16 cellular contexts compared by ENCODE assay signal in genomic region chr3:94522488-94522887, GRCh38.
A peak's percentile ranks its signal among the peaks of the same experiment; 100 is the strongest.
DNase-seq lines count a peak whose midpoint lies in the region; ATAC-seq, FAIRE-seq and TF ChIP-seq lines count a peak whose summit lies in the region.
"Had no signal": no experiment of that assay in that cellular context is flagged by ENCODE, and none has a peak within 500 bp of the region (broad histone marks: within the 10 kb centered on the region; RNA-seq: fewer than 3 reads in every experiment).

No MANE protein-coding gene starts in this region.

- no peaks in the 10 kb centered on the region for H3K9me3 Mint-ChIP-seq in H9
- H3K9me3 Mint-ChIP-seq in activated CD8-positive, alpha-beta memory T cell treated with anti-CD3 and anti-CD28 coated beads, Interleukin-2, amount 10 ng/mL, durations not matched to agents 7 days and 5 days (ENCODE audit: low read depth), result peaks cover 2% of the 10 kb centered on the region
- H3K9me3 Mint-ChIP-seq in activated T-helper 2 cell treated with anti-CD3 and anti-CD28 coated beads, Interferon-gamma antibody, Interleukin-2, Interleukin-4, amounts not matched to agents 10 μg/mL and 5 μg/mL and 100 μg/mL, durations not matched to agents 14 hours and 24 hours and 36 hours, result peaks cover 3% of the 10 kb centered on the region

- H3K27ac Mint-ChIP-seq in H9, result no peak overlapping the region
- H3K27ac Mint-ChIP-seq in activated CD8-positive, alpha-beta memory T cell treated with anti-CD3 and anti-CD28 coated beads, Interleukin-2, amount 10 ng/mL, durations not matched to agents 7 days and 5 days, result no peak overlapping the region
- no peak overlapping the region for H3K27ac Mint-ChIP-seq in activated T-helper 2 cell treated with anti-CD3 and anti-CD28 coated beads, Interferon-gamma antibody, Interleukin-2, Interleukin-4, amounts not matched to agents 10 μg/mL and 5 μg/mL and 100 μg/mL, durations not matched to agents 14 hours and 24 hours and 36 hours

- no peak overlapping the region for H3K27ac ChIP-seq in H9 (ENCODE audit: insufficient read length, low read depth, low read length)
- H3K27ac ChIP-seq: thyroid gland had no signal

- no peaks in the 10 kb centered on the region for H3K27me3 ChIP-seq in H9 (ENCODE audit: insufficient read depth, low read length)
- H3K27me3 ChIP-seq: thyroid gland had no signal

- no peak overlapping the region for H4K91ac ChIP-seq in H9 (ENCODE audit: insufficient read length, low read depth, low read length)

- intact Hi-C loops in left cardiac atrium (cut with DNase I), result no loop called here
- intact Hi-C loops in activated T-helper 2 cell treated with anti-CD3 and anti-CD28 coated beads, Interferon-gamma antibody, Interleukin-2, Interleukin-4, amounts not matched to agents 10 μg/mL and 5 μg/mL and 100 μg/mL, durations not matched to agents 14 hours and 24 hours and 36 hours (cut with micrococcal nuclease), result no loop called here

- no peaks in the 10 kb centered on the region for H3K27me3 Mint-ChIP-seq in H9 (ENCODE audit: low read depth)
- no peaks in the 10 kb centered on the region for H3K27me3 Mint-ChIP-seq in activated CD8-positive, alpha-beta memory T cell treated with anti-CD3 and anti-CD28 coated beads, Interleukin-2, amount 10 ng/mL, durations not matched to agents 7 days and 5 days
- H3K27me3 Mint-ChIP-seq in activated T-helper 2 cell treated with anti-CD3 and anti-CD28 coated beads, Interferon-gamma antibody, Interleukin-2, Interleukin-4, amounts not matched to agents 10 μg/mL and 5 μg/mL and 100 μg/mL, durations not matched to agents 14 hours and 24 hours and 36 hours (ENCODE audit: low read depth), result no peaks in the 10 kb centered on the region

- no peaks in the 10 kb centered on the region for H3K23me2 ChIP-seq in H9 (ENCODE audit: insufficient read length, low read depth, low read length, poor library complexity, severe bottlenecking)

- no peaks in the 10 kb centered on the region for H3K36me3 Mint-ChIP-seq in H9 (ENCODE audit: insufficient read depth in 1 of 3, low read depth in 3 of 3)
- no peaks in the 10 kb centered on the region for H3K36me3 Mint-ChIP-seq in activated CD8-positive, alpha-beta memory T cell treated with anti-CD3 and anti-CD28 coated beads, Interleukin-2, amount 10 ng/mL, durations not matched to agents 7 days and 5 days
- H3K36me3 Mint-ChIP-seq in activated T-helper 2 cell treated with anti-CD3 and anti-CD28 coated beads, Interferon-gamma antibody, Interleukin-2, Interleukin-4, amounts not matched to agents 10 μg/mL and 5 μg/mL and 100 μg/mL, durations not matched to agents 14 hours and 24 hours and 36 hours (ENCODE audit: low read depth), result no peaks in the 10 kb centered on the region

- H3K14ac ChIP-seq in H9 (ENCODE audit: insufficient read depth, low read length), result no peak overlapping the region

- H3K4me1 ChIP-seq in H9 (ENCODE audit: insufficient read depth, low read length), result no peaks in the 10 kb centered on the region
- H3K4me1 ChIP-seq: thyroid gland had no signal

- H2AFZ ChIP-seq in H9 (ENCODE audit: low read length), result no peak overlapping the region

- H2BK120ac ChIP-seq in H9 (ENCODE audit: low read depth, low read length, poor library complexity, severe bottlenecking), result no peak overlapping the region

- no peak overlapping the region for H3K56ac ChIP-seq in H9 (ENCODE audit: insufficient read length, low read depth, low read length)

- in situ Hi-C loops in astrocyte of the cerebellum (cut with HindIII; ENCODE audit: low sequenced_read_pairs), result no loop called here

- no peak overlapping the region for H2BK12ac ChIP-seq in H9 (ENCODE audit: insufficient read length, low read depth, low read length)

- H3K4me1 Mint-ChIP-seq in H9, result peaks cover 25 to 26% of the 10 kb centered on the region in 2 experiments
- no peaks in the 10 kb centered on the region for H3K4me1 Mint-ChIP-seq in activated CD8-positive, alpha-beta memory T cell treated with anti-CD3 and anti-CD28 coated beads, Interleukin-2, amount 10 ng/mL, durations not matched to agents 7 days and 5 days
- H3K4me1 Mint-ChIP-seq in activated T-helper 2 cell treated with anti-CD3 and anti-CD28 coated beads, Interferon-gamma antibody, Interleukin-2, Interleukin-4, amounts not matched to agents 10 μg/mL and 5 μg/mL and 100 μg/mL, durations not matched to agents 14 hours and 24 hours and 36 hours (ENCODE audit: low read depth), result no peaks in the 10 kb centered on the region

- no peak overlapping the region for H3T11ph ChIP-seq in H9 (ENCODE audit: low read length)

- no peak overlapping the region for H3K18ac ChIP-seq in H9 (ENCODE audit: insufficient read length, low read depth, low read length)

- peak; percentile 32 for FAIRE-seq in A204.1 (lab: Jason Lieb, UNC)

- H3K9me3 ChIP-seq in H9 (ENCODE audit: control insufficient read depth, low read depth, low read length), result no peaks in the 10 kb centered on the region
- H3K9me3 ChIP-seq: thyroid gland had no signal

- no peak overlapping the region for H2AK5ac ChIP-seq in H9 (ENCODE audit: insufficient read length, low read length)

- no peak overlapping the region for H2BK15ac ChIP-seq in H9 (ENCODE audit: low read depth, low read length)

- CTCF ChIA-PET in activated CD8-positive, alpha-beta memory T cell treated with anti-CD3 and anti-CD28 coated beads, Interleukin-2, amount 10 ng/mL, durations not matched to agents 7 days and 5 days (lab: Charles Lee), result no interaction called here

- H2BK5ac ChIP-seq in H9 (ENCODE audit: insufficient read length, low read length), result no peak overlapping the region

- H4K5ac ChIP-seq in H9 (ENCODE audit: insufficient read length, low read depth, low read length), result no peak overlapping the region

- no peak overlapping the region for H3K4me3 ChIP-seq in astrocyte of the cerebellum (ENCODE audit: low read depth, low read length)
- H3K4me3 ChIP-seq: thyroid gland had no signal

- H3K4me2 ChIP-seq in H9 (ENCODE audit: insufficient read depth, insufficient read length, low read length), result no peak overlapping the region

- no peak overlapping the region for H3K9ac ChIP-seq in H9 (ENCODE audit: extremely low read depth, insufficient read length, low read length)

- H3K79me1 ChIP-seq in H9 (ENCODE audit: insufficient read depth, low read depth, low read length, poor library complexity, severe bottlenecking), result no peaks in the 10 kb centered on the region

- no peak for DNase-seq in H9
- no peak for DNase-seq in astrocyte of the cerebellum (ENCODE audit: low read depth)
- peak; percentile 19 for DNase-seq in iPS-NIHi11 (ENCODE audit: low spot score)
- DNase-seq in activated CD8-positive, alpha-beta memory T cell treated with anti-CD3 and anti-CD28 coated beads, Interleukin-2, amount 10 ng/mL, durations not matched to agents 7 days and 5 days, result no peak
- no peak for DNase-seq in left cardiac atrium
- no peak for DNase-seq in activated CD4-positive, alpha-beta T cell treated with anti-CD3 and anti-CD28 coated beads for 4 hours
- no peak for DNase-seq in activated T-helper 2 cell treated with anti-CD3 and anti-CD28 coated beads, Interferon-gamma antibody, Interleukin-2, Interleukin-4, amounts not matched to agents 10 μg/mL and 5 μg/mL and 100 μg/mL, durations not matched to agents 14 hours and 24 hours and 36 hours (ENCODE audit: low spot score)
- DNase-seq: activated gamma-delta T cell, AML-193, DMS79, kidney glomerular epithelial cell, MV-4-11, NCI-H2227 treated with DMSO at 0.1 percent for 48 hours, retina, thyroid gland had no signal

- H3K4me3 Mint-ChIP-seq in H9, result no peak overlapping the region
- no peak overlapping the region for H3K4me3 Mint-ChIP-seq in activated CD8-positive, alpha-beta memory T cell treated with anti-CD3 and anti-CD28 coated beads, Interleukin-2, amount 10 ng/mL, durations not matched to agents 7 days and 5 days
- no peak overlapping the region for H3K4me3 Mint-ChIP-seq in activated T-helper 2 cell treated with anti-CD3 and anti-CD28 coated beads, Interferon-gamma antibody, Interleukin-2, Interleukin-4, amounts not matched to agents 10 μg/mL and 5 μg/mL and 100 μg/mL, durations not matched to agents 14 hours and 24 hours and 36 hours (ENCODE audit: low read depth)

- H3K4ac ChIP-seq in H9 (ENCODE audit: low read depth, low read length), result no peak overlapping the region

- no peak for ATAC-seq in activated CD8-positive, alpha-beta memory T cell treated with anti-CD3 and anti-CD28 coated beads, Interleukin-2, amount 10 ng/mL, durations not matched to agents 7 days and 5 days
- no peak for ATAC-seq in left cardiac atrium

- no peaks in the 10 kb centered on the region for H3K79me2 ChIP-seq in H9 (ENCODE audit: insufficient read depth, low read length)

- H3K23ac ChIP-seq in H9 (ENCODE audit: insufficient read length, low read depth, low read length), result no peak overlapping the region

- peak; percentile 70 for TF ChIP-seq CTCF in H9 (conservative IDR thresholded peaks at IDR 0.05)
- peak; percentile 37 for TF ChIP-seq CTCF in astrocyte of the cerebellum (IDR thresholded peaks at IDR 0.05; ENCODE audit: low read depth, low read length, missing control alignments)

- H4K8ac ChIP-seq in H9 (replicated peaks; ENCODE audit: insufficient read length, low read depth, low read length), result no peak overlapping the region

- no peaks in the 10 kb centered on the region for H4K20me1 ChIP-seq in H9 (ENCODE audit: control insufficient read depth, insufficient read depth, insufficient read length)

- no peak overlapping the region for H2BK20ac ChIP-seq in H9 (ENCODE audit: low read depth, low read length, poor library complexity, severe bottlenecking)
